In genomic region chr19:46984077-46985010, GRCh38 we compare ENCODE assay signal across 9 cellular contexts. TPM values are rescaled to one million over a fixed set of nuclear protein-coding genes. Genes with fewer than 3 reads are reported as not detected.
A peak's percentile ranks its signal among the peaks of the same experiment; 100 is the strongest.
DNase-seq lines count a peak whose midpoint lies in the region; ATAC-seq, FAIRE-seq and TF ChIP-seq lines count a peak whose summit lies in the region.
"Had no signal": no experiment of that assay in that cellular context is flagged by ENCODE, and none has a peak within 500 bp of the region (broad histone marks: within the 10 kb centered on the region; RNA-seq: fewer than 3 reads in every experiment).

No MANE protein-coding gene starts in this region.

- no TSS peak for BruUV-seq in endothelial cell of umbilical vein (replicated peaks; lab: Mats Ljungman, UMichigan)

- peak overlapping the region; percentile 75 for H3K27ac Mint-ChIP-seq in osteocyte (ENCODE audit: unreplicated experiment)
- H3K27ac Mint-ChIP-seq in activated T-cell treated with anti-CD3 and anti-CD28 coated beads, Interleukin-2, amount 50 U/mL, for 72 hours, result no peak overlapping the region

- no peaks in the 10 kb centered on the region for H3K27me3 Mint-ChIP-seq in osteocyte (ENCODE audit: unreplicated experiment)
- H3K27me3 Mint-ChIP-seq in activated T-cell treated with anti-CD3 and anti-CD28 coated beads, Interleukin-2, amount 50 U/mL, for 72 hours (ENCODE audit: low read depth), result no peaks in the 10 kb centered on the region

- H3K4me1 ChIP-seq in DND-41 (ENCODE audit: insufficient read depth, low read length) (no peaks in the 10 kb centered on the region), endothelial cell of umbilical vein (ENCODE audit: control insufficient read depth, extremely low read depth, insufficient read depth, low read length) (peaks cover 10% of the 10 kb centered on the region)

- TF ChIP-seq CTCF in DND-41 (IDR thresholded peaks at IDR 0.05; ENCODE audit: borderline replicate concordance, extremely low read depth, low read length, poor library complexity, severe bottlenecking), result no peak
- no peak for TF ChIP-seq CTCF in endothelial cell of umbilical vein (IDR thresholded peaks at IDR 0.05; ENCODE audit: extremely low read depth in 1 of 2, insufficient read depth in 1 of 2, low read depth in 1 of 2, low read length in 2 of 2)
- TF ChIP-seq CTCF in osteocyte (IDR thresholded peaks at IDR 0.05), result no peak
- TF ChIP-seq CTCF in lower leg skin (IDR thresholded peaks at IDR 0.05), result no peak

- H3K9ac ChIP-seq in DND-41 (ENCODE audit: low read depth, low read length), result no peak overlapping the region
- H3K9ac ChIP-seq in endothelial cell of umbilical vein (replicated peaks; ENCODE audit: extremely low read depth, insufficient read depth, low read length), result no peak overlapping the region

- no peak overlapping the region for H3K4me3 Mint-ChIP-seq in osteocyte (ENCODE audit: unreplicated experiment)
- H3K4me3 Mint-ChIP-seq in activated T-cell treated with anti-CD3 and anti-CD28 coated beads, Interleukin-2, amount 50 U/mL, for 72 hours, result no peak overlapping the region

- 71 to 72% methylated on average over 20 of the region's 20 CpGs for WGBS in lower leg skin, 2 donors

- H3K9me3 ChIP-seq in DND-41 (ENCODE audit: insufficient read depth, low read length, severe bottlenecking) (no peaks in the 10 kb centered on the region), endothelial cell of umbilical vein (replicated peaks; ENCODE audit: control insufficient read depth, insufficient read depth, low read length) (no peaks in the 10 kb centered on the region)

- H3K79me2 ChIP-seq in DND-41 (ENCODE audit: insufficient read depth, low read length), result peaks cover 14% of the 10 kb centered on the region
- H3K79me2 ChIP-seq in endothelial cell of umbilical vein (ENCODE audit: control insufficient read depth, insufficient read depth, low read length), result no peaks in the 10 kb centered on the region

- FAIRE-seq in endothelial cell of umbilical vein (lab: Jason Lieb, UNC), result peak; percentile 90
- FAIRE-seq: GM12892 had no signal

- TF ChIP-seq POLR2A in endothelial cell of umbilical vein (IDR thresholded peaks at IDR 0.05; ENCODE audit: low read depth, low read length) (no peak), lower leg skin (IDR thresholded peaks at IDR 0.05) (no peak)

- no peak overlapping the region for H2AFZ ChIP-seq in DND-41 (ENCODE audit: low read depth, low read length)
- H2AFZ ChIP-seq in endothelial cell of umbilical vein (ENCODE audit: low read depth, low read length), result no peak overlapping the region

- POLR2A ChIA-PET in endothelial cell of umbilical vein (lab: Charles Lee), result no interaction called here

- peaks cover 52% of the 10 kb centered on the region for H3K4me1 Mint-ChIP-seq in osteocyte (ENCODE audit: unreplicated experiment)
- peaks cover 12% of the 10 kb centered on the region for H3K4me1 Mint-ChIP-seq in activated T-cell treated with anti-CD3 and anti-CD28 coated beads, Interleukin-2, amount 50 U/mL, for 72 hours (ENCODE audit: low read depth)

- H4K20me1 ChIP-seq in DND-41 (ENCODE audit: insufficient read depth, low read length) (peaks cover 6% of the 10 kb centered on the region), endothelial cell of umbilical vein (replicated peaks; ENCODE audit: control insufficient read depth, extremely low read depth, insufficient read depth, low read length) (no peaks in the 10 kb centered on the region)

- H3K4me3 ChIP-seq in DND-41 (ENCODE audit: low read depth in 1 of 2, low read length in 2 of 2) (no peak overlapping the region), endothelial cell of umbilical vein (replicated peaks in 1 of 3; ENCODE audit: insufficient read depth in 1 of 3, low read depth in 1 of 3, low read length in 3 of 3) (no peak overlapping the region), H7 (ENCODE audit: insufficient read depth, low read depth, low read length) (no peak overlapping the region), lower leg skin (ENCODE audit: low read depth, poor library complexity, severe bottlenecking) (no peak overlapping the region)

- dilution Hi-C loops in endothelial cell of umbilical vein (cut with MboI; ENCODE audit: extremely low pct_ligation_motif_present, low sequenced_read_pairs), result no loop called here

- no peaks in the 10 kb centered on the region for H3K9me3 Mint-ChIP-seq in osteocyte (ENCODE audit: unreplicated experiment)
- no peaks in the 10 kb centered on the region for H3K9me3 Mint-ChIP-seq in activated T-cell treated with anti-CD3 and anti-CD28 coated beads, Interleukin-2, amount 50 U/mL, for 72 hours

- DNase-seq in DND-41 (no peak), NCI-H460 (ENCODE audit: extremely low read depth, low read depth) (peak; percentile 35), endothelial cell of umbilical vein (ENCODE audit: low read depth, low spot score) (peak; percentile 40), osteocyte (ENCODE audit: extremely low spot score, unreplicated experiment) (no peak), H7 (no peak), lower leg skin (ENCODE audit: low spot score in 2 of 2) (no peak)
- no peak for DNase-seq in activated T-cell treated with anti-CD3 and anti-CD28 coated beads, Interleukin-2, amount 50 U/mL, for 72 hours
- DNase-seq in activated naive CD4-positive, alpha-beta T cell treated with Interleukin-2 at 50 U/mL for 16 hours, result no peak

- H3K36me3 Mint-ChIP-seq in osteocyte (ENCODE audit: unreplicated experiment), result peaks cover 11% of the 10 kb centered on the region
- no peaks in the 10 kb centered on the region for H3K36me3 Mint-ChIP-seq in activated T-cell treated with anti-CD3 and anti-CD28 coated beads, Interleukin-2, amount 50 U/mL, for 72 hours (ENCODE audit: insufficient read depth in 2 of 2)

- intact Hi-C loops in endothelial cell of umbilical vein (cut with micrococcal nuclease) (no loop called here), lower leg skin (cut with DNase I; ENCODE audit: low total_unique reads) (no loop called here)

- H3K27ac ChIP-seq in DND-41 (ENCODE audit: low read length) (0 out of 2 replicates have a peak overlapping the region, but pooled peaks have one; percentile 9), endothelial cell of umbilical vein (ENCODE audit: insufficient read depth, low read depth, low read length) (no peak overlapping the region)

- H3K27me3 ChIP-seq in DND-41 (ENCODE audit: insufficient read depth, low read length, poor library complexity), result no peaks in the 10 kb centered on the region
- H3K27me3 ChIP-seq in endothelial cell of umbilical vein (ENCODE audit: control insufficient read depth in 2 of 2, insufficient read depth in 2 of 2, low read length in 2 of 2), result no peaks in the 10 kb centered on the region
- H3K27me3 ChIP-seq in H7 (ENCODE audit: control insufficient read depth, insufficient read depth, low read length), result no peaks in the 10 kb centered on the region

- H3K4me2 ChIP-seq in DND-41 (ENCODE audit: insufficient read depth, low read length) (no peak overlapping the region), endothelial cell of umbilical vein (ENCODE audit: insufficient read depth, low read length) (no peak overlapping the region)

- no peaks in the 10 kb centered on the region for H3K9me1 ChIP-seq in endothelial cell of umbilical vein (replicated peaks; ENCODE audit: control insufficient read depth, extremely low read depth, insufficient read depth, low read length)

- ATAC-seq in DND-41 (ENCODE audit: insufficient read depth, low read depth), result no peak
- ATAC-seq in activated T-cell treated with anti-CD3 and anti-CD28 coated beads, Interleukin-2, amount 50 U/mL, for 72 hours (replicated peaks in 1 of 2), result no peak

- H3K36me3 ChIP-seq in DND-41 (ENCODE audit: insufficient read depth, low read length), result peaks cover 22% of the 10 kb centered on the region
- peaks cover 0 to 9% of the 10 kb centered on the region in 2 experiments for H3K36me3 ChIP-seq in endothelial cell of umbilical vein (ENCODE audit: control insufficient read depth in 2 of 2, extremely low read depth in 1 of 2, insufficient read depth in 2 of 2, low read length in 2 of 2)
- H3K36me3 ChIP-seq in H7 (replicated peaks; ENCODE audit: control insufficient read depth, insufficient read depth, low read length), result peaks cover 1% of the 10 kb centered on the region; the same call in 1 of the 2 replicates

- CTCF ChIA-PET in endothelial cell of umbilical vein (lab: Charles Lee), result interaction anchor here (0.6 to 2.7 kb wide), 3 partner anchors 12 to 159 kb away, joined by 3 to 8 read pairs (median 4); no protein-coding TSS in a partner anchor

TF ChIP-seq in endothelial cell of umbilical vein, 7 proteins besides CTCF, POLR2A, EP300 and RAD21:
- no peak for TF ChIP-seq GATA2 (IDR thresholded peaks at IDR 0.05; ENCODE audit: insufficient read depth, insufficient read length, low read depth, low read length)
- peak; percentile 62 for TF ChIP-seq MAX (IDR thresholded peaks at IDR 0.05; ENCODE audit: insufficient read depth, insufficient read length)
- no peak for TF ChIP-seq JUN (IDR thresholded peaks at IDR 0.05; ENCODE audit: borderline replicate concordance, insufficient read depth, insufficient read length, low read depth)
- TF ChIP-seq FOS (IDR thresholded peaks at IDR 0.05; ENCODE audit: borderline replicate concordance, insufficient read depth, low read length), result no peak
- peak; percentile 41 for TF ChIP-seq POLR2AphosphoS5 (IDR thresholded peaks at IDR 0.05; ENCODE audit: insufficient read depth, low read depth, low read length)
- no peak for TF ChIP-seq EZH2 (IDR thresholded peaks at IDR 0.05; ENCODE audit: borderline replicate concordance, low read depth, low read length, severe bottlenecking)
- peak; percentile 53 for TF ChIP-seq MYC (IDR thresholded peaks at IDR 0.05; ENCODE audit: low read depth, low read length)

RNA-seq across cellular contexts. Expression of gene NPAS1, which starts 35.3 kb away (rescaled TPM):
- total RNA-seq in NCI-H460 (2014; rRNA removed; shearing (Covaris generic)), result 0.30 and 0.49 TPM in 2 replicates
- polyA plus RNA-seq in NCI-H460 (2014; cell fraction: nucleus; rRNA removed), result 1.2 TPM in 1 of 2 replicates, not detected in the other
- total RNA-seq in endothelial cell of umbilical vein (0.62 TPM in 1 of 2 replicates, not detected in the other), osteocyte (0.71 and 0.99 TPM in 2 replicates), lower leg skin (10 to 100 TPM in 3 of 4 donors, 1 to 10 TPM in 1; 5.7 to 24.3 (median 12.6) TPM)
- 0.18 and 0.40 TPM in 2 replicates for polyA plus RNA-seq in endothelial cell of umbilical vein
- polyA plus RNA-seq in endothelial cell of umbilical vein (2011; cell fraction: cytosol; rRNA removed), result 0.13 and 0.24 TPM in 2 replicates
- 0.20 and 0.24 TPM in 2 replicates for polyA plus RNA-seq in endothelial cell of umbilical vein (2011; cell fraction: nucleus; rRNA removed)
- 0.20 and 0.67 TPM in 2 replicates for polyA plus RNA-seq in endothelial cell of umbilical vein (2012)
- not detected in 2 replicates for polyA minus RNA-seq in endothelial cell of umbilical vein
- 1.5 TPM for polyA minus RNA-seq in endothelial cell of umbilical vein (2011; cell fraction: cytosol; rRNA and poly(A)+ RNA removed)
- not detected in 2 replicates for polyA minus RNA-seq in endothelial cell of umbilical vein (2011; cell fraction: nucleus; rRNA and poly(A)+ RNA removed)
- total RNA-seq in activated T-cell treated with anti-CD3 and anti-CD28 coated beads, Interleukin-2, amount 50 U/mL, for 72 hours, result 1 to 10 TPM in 1 of 2 donors, under 1 TPM in 1; 0.55 to 1.1 TPM
- 3.2 and 6.1 TPM in 2 replicates for total RNA-seq in H7 (2014; rRNA removed; shearing (Covaris generic))

Comparison
In these comparisons a context has a peak if more than half of its experiments do, and no peak if none do; other contexts are left out.
1. DNase-seq: peak in NCI-H460 (single experiment) and endothelial cell of umbilical vein (single experiment); none in DND-41 (single experiment), osteocyte (single experiment), activated T-cell treated with anti-CD3 and anti-CD28 coated beads, Interleukin-2, amount 50 U/mL, for 72 hours (0 of 2), H7 (single experiment), lower leg skin (0 of 2) and activated naive CD4-positive, alpha-beta T cell treated with Interleukin-2 at 50 U/mL for 16 hours (single experiment).